In the genomic region with DNA sequence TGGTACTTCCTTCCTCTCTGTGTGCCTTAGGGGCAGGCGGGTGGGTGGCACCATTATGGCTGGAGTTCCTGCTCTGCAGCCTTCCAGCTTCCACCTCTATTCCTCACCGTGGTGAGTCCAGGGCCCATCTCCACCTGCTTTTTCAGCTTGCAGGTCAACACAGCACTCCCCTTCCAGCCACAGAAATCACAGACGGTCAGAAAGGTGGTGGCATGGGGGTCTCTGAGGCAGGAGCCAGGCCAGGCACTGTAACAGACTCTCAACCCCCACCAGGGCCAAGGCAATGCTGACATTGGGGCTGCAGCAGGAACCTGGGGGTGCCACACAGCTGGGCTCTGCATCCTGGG, we compare ENCODE assay signal across 17 cellular contexts. TPM values are rescaled to one million over a fixed set of nuclear protein-coding genes. Genes with fewer than 3 reads are reported as not detected.
DNase-seq lines count a peak whose midpoint lies in the region; ATAC-seq and TF ChIP-seq lines count a peak whose summit lies in the region.
"Had no signal": no experiment of that assay in that cellular context is flagged by ENCODE, and none has a peak within 500 bp of the region (broad histone marks: within the 10 kb centered on the region; RNA-seq: fewer than 3 reads in every experiment).

No MANE protein-coding gene starts in this region.

- H3K9ac ChIP-seq in neuronal stem cell (ENCODE audit: low read depth, low read length, poor library complexity) = no peak overlapping the region
- H3K9ac ChIP-seq: BLaER1 had no signal

- H3K27ac ChIP-seq in neuronal stem cell (replicated peaks; ENCODE audit: low read length) = no peak overlapping the region
- H3K27ac ChIP-seq in tibial artery = peak overlapping the region in 1 of 2 donors; percentile 31
- H3K27ac ChIP-seq: BLaER1 had no signal

- H3K36me3 ChIP-seq in neuronal stem cell (replicated peaks in 1 of 2; ENCODE audit: control insufficient read depth in 2 of 2, insufficient read depth in 2 of 2, low read length in 2 of 2) = no peaks in the 10 kb centered on the region
- H3K36me3 ChIP-seq in tibial artery = peaks cover 54 to 58% (median 55%) of the 10 kb centered on the region in 3 donors
- H3K36me3 ChIP-seq: BLaER1, HAP-1 had no signal

- no peak overlapping the region for H2BK5ac ChIP-seq in neuronal stem cell (ENCODE audit: low read length)

- no peak overlapping the region for H3K4me2 ChIP-seq in neuronal stem cell (ENCODE audit: insufficient read depth, low read length, poor library complexity, severe bottlenecking)
- H3K4me2 ChIP-seq: BLaER1 had no signal

- no peak overlapping the region for H3K4ac ChIP-seq in neuronal stem cell (ENCODE audit: low read length)

- H2BK120ac ChIP-seq in neuronal stem cell (ENCODE audit: low read depth, low read length) = no peak overlapping the region

- no peak overlapping the region for H2BK15ac ChIP-seq in neuronal stem cell (ENCODE audit: low read length)

- no peaks in the 10 kb centered on the region for H3K9me3 Mint-ChIP-seq in activated naive CD8-positive, alpha-beta T cell treated with anti-CD3 and anti-CD28 coated beads, Interleukin-2, amount 10 ng/mL, durations not matched to agents 7 days and 5 days
- no peaks in the 10 kb centered on the region for H3K9me3 Mint-ChIP-seq in activated naive CD8-positive, alpha-beta T cell treated with anti-CD3 and anti-CD28 coated beads for 36 hours
- H3K9me3 Mint-ChIP-seq in chondrocyte (ENCODE audit: low read depth) (no peaks in the 10 kb centered on the region), glutamatergic neuron (ENCODE audit: unreplicated experiment) (peaks cover 4% of the 10 kb centered on the region)

- intact Hi-C loops in tibial artery (cut with DNase I; ENCODE audit: low total_unique reads) = no loop called here

- H2BK12ac ChIP-seq in neuronal stem cell (ENCODE audit: low read length) = no peak overlapping the region

- no peak overlapping the region for H3K27ac Mint-ChIP-seq in activated naive CD8-positive, alpha-beta T cell treated with anti-CD3 and anti-CD28 coated beads, Interleukin-2, amount 10 ng/mL, durations not matched to agents 7 days and 5 days
- no peak overlapping the region for H3K27ac Mint-ChIP-seq in activated naive CD8-positive, alpha-beta T cell treated with anti-CD3 and anti-CD28 coated beads for 36 hours
- H3K27ac Mint-ChIP-seq in chondrocyte (ENCODE audit: unreplicated experiment) (no peak overlapping the region), glutamatergic neuron (ENCODE audit: unreplicated experiment) (no peak overlapping the region)

- no peak for ATAC-seq in activated naive CD8-positive, alpha-beta T cell treated with anti-CD3 and anti-CD28 coated beads, Interleukin-2, amount 10 ng/mL, durations not matched to agents 7 days and 5 days (ENCODE audit: low read depth)
- no peak for ATAC-seq in HG03095 (IDR thresholded peaks at IDR 0.05; ENCODE audit: unreplicated experiment)

- no peak overlapping the region for H3K4me3 Mint-ChIP-seq in activated naive CD8-positive, alpha-beta T cell treated with anti-CD3 and anti-CD28 coated beads, Interleukin-2, amount 10 ng/mL, durations not matched to agents 7 days and 5 days
- no peak overlapping the region for H3K4me3 Mint-ChIP-seq in activated naive CD8-positive, alpha-beta T cell treated with anti-CD3 and anti-CD28 coated beads for 36 hours
- H3K4me3 Mint-ChIP-seq in chondrocyte (ENCODE audit: unreplicated experiment) (no peak overlapping the region), glutamatergic neuron (ENCODE audit: unreplicated experiment) (no peak overlapping the region)
- H3K4me3 Mint-ChIP-seq: CD8-positive, alpha-beta memory T cell had no signal

- POLR2A ChIA-PET in activated naive CD8-positive, alpha-beta T cell treated with anti-CD3 and anti-CD28 coated beads, Interleukin-2, amount 10 ng/mL, durations not matched to agents 7 days and 5 days (lab: Charles Lee) = no interaction called here

- H2AK5ac ChIP-seq in neuronal stem cell (ENCODE audit: low read depth, low read length) = no peak overlapping the region

- peak; percentile 7 for DNase-seq in activated naive CD8-positive, alpha-beta T cell treated with anti-CD3 and anti-CD28 coated beads, Interleukin-2, amount 10 ng/mL, durations not matched to agents 7 days and 5 days
- no peak for DNase-seq in activated naive CD8-positive, alpha-beta T cell treated with anti-CD3 and anti-CD28 coated beads for 36 hours
- peak; percentile 77 for DNase-seq in chondrocyte (ENCODE audit: low spot score)
- no peak for DNase-seq in neuronal stem cell (ENCODE audit: low spot score)
- DNase-seq in tibial artery = peak; percentile 18 to 62
- no peak for DNase-seq in glutamatergic neuron
- no peak for DNase-seq in activated gamma-delta T cell treated with Interleukin-2 at 50 U/mL for 16 hours
- DNase-seq: CD8-positive, alpha-beta memory T cell; DMS79; KBM-7; NCI-H1417 treated with DMSO at 0.1 percent for 48 hours; NCI-H1930; NCI-H526 treated with DMSO at 0.1 percent for 48 hours had no signal

- H3K27me3 ChIP-seq in neuronal stem cell (ENCODE audit: control insufficient read depth in 3 of 3, insufficient read depth in 3 of 3, low read depth in 1 of 3, low read length in 3 of 3) (peaks cover 0 to 9% (median 0%) of the 10 kb centered on the region in 3 experiments), tibial artery (no peaks in the 10 kb centered on the region)
- H3K27me3 ChIP-seq: BLaER1 had no signal

- no CpG with 5 or more reads among the region's 3 CpGs for WGBS in neuronal stem cell (ENCODE audit: extremely low coverage in 2 of 2, insufficient read length in 2 of 2, insufficient replicate concordance in 1 of 2), 2 donors

- H3K18ac ChIP-seq in neuronal stem cell (ENCODE audit: low read length) = peak overlapping the region; percentile 11

- TF ChIP-seq CTCF in chondrocyte (IDR thresholded peaks at IDR 0.05) (no peak), tibial artery (IDR thresholded peaks at IDR 0.05) (no peak), glutamatergic neuron (IDR thresholded peaks at IDR 0.05; ENCODE audit: partially characterized antibody, unreplicated experiment) (no peak)

- no peaks in the 10 kb centered on the region for H3K4me1 Mint-ChIP-seq in activated naive CD8-positive, alpha-beta T cell treated with anti-CD3 and anti-CD28 coated beads, Interleukin-2, amount 10 ng/mL, durations not matched to agents 7 days and 5 days
- H3K4me1 Mint-ChIP-seq in activated naive CD8-positive, alpha-beta T cell treated with anti-CD3 and anti-CD28 coated beads for 36 hours = no peaks in the 10 kb centered on the region
- no peaks in the 10 kb centered on the region for H3K4me1 Mint-ChIP-seq in chondrocyte (ENCODE audit: low read depth)
- H3K4me1 Mint-ChIP-seq in glutamatergic neuron (ENCODE audit: low read depth, unreplicated experiment) = peaks cover 4% of the 10 kb centered on the region
- H3K4me1 Mint-ChIP-seq: CD8-positive, alpha-beta memory T cell had no signal

- no peak overlapping the region for H3K14ac ChIP-seq in neuronal stem cell (ENCODE audit: low read length)

- H4K91ac ChIP-seq in neuronal stem cell (ENCODE audit: low read depth, low read length, poor library complexity) = no peak overlapping the region

- no peaks in the 10 kb centered on the region for H3K9me3 ChIP-seq in neuronal stem cell (replicated peaks in 1 of 2; ENCODE audit: control insufficient read depth in 2 of 2, insufficient read depth in 1 of 2, low read depth in 1 of 2, low read length in 2 of 2)
- H3K9me3 ChIP-seq in tibial artery = peaks cover 0 to 8% (median 2%) of the 10 kb centered on the region in 3 donors
- H3K9me3 ChIP-seq: BLaER1, HAP-1 had no signal

- no peaks in the 10 kb centered on the region for H3K36me3 Mint-ChIP-seq in activated naive CD8-positive, alpha-beta T cell treated with anti-CD3 and anti-CD28 coated beads, Interleukin-2, amount 10 ng/mL, durations not matched to agents 7 days and 5 days
- no peaks in the 10 kb centered on the region for H3K36me3 Mint-ChIP-seq in activated naive CD8-positive, alpha-beta T cell treated with anti-CD3 and anti-CD28 coated beads for 36 hours
- H3K36me3 Mint-ChIP-seq in chondrocyte (ENCODE audit: low read depth) (no peaks in the 10 kb centered on the region), glutamatergic neuron (ENCODE audit: unreplicated experiment) (no peaks in the 10 kb centered on the region)
- H3K36me3 Mint-ChIP-seq: CD8-positive, alpha-beta memory T cell had no signal

- no peak overlapping the region for H3K4me3 ChIP-seq in neuronal stem cell (ENCODE audit: low read length in 2 of 2)
- H3K4me3 ChIP-seq in tibial artery = no peak overlapping the region
- H3K4me3 ChIP-seq: BLaER1, HAP-1 had no signal

- H3K4me1 ChIP-seq in neuronal stem cell (ENCODE audit: control insufficient read depth in 2 of 2, insufficient read depth in 1 of 2, low read depth in 1 of 2, low read length in 2 of 2) (peaks cover 0 to 5% of the 10 kb centered on the region in 2 donors), tibial artery (peaks cover 0 to 40% (median 8%) of the 10 kb centered on the region in 4 donors)
- H3K4me1 ChIP-seq: BLaER1, HAP-1 had no signal

- no peaks in the 10 kb centered on the region for H3K27me3 Mint-ChIP-seq in activated naive CD8-positive, alpha-beta T cell treated with anti-CD3 and anti-CD28 coated beads, Interleukin-2, amount 10 ng/mL, durations not matched to agents 7 days and 5 days
- no peaks in the 10 kb centered on the region for H3K27me3 Mint-ChIP-seq in activated naive CD8-positive, alpha-beta T cell treated with anti-CD3 and anti-CD28 coated beads for 36 hours
- H3K27me3 Mint-ChIP-seq in chondrocyte (ENCODE audit: low read depth) = peaks cover 15% of the 10 kb centered on the region
- H3K27me3 Mint-ChIP-seq in glutamatergic neuron (ENCODE audit: unreplicated experiment) = peaks cover 2% of the 10 kb centered on the region

- H3K23ac ChIP-seq in neuronal stem cell (ENCODE audit: low read depth, low read length, poor library complexity) = no peak overlapping the region

- H3K79me1 ChIP-seq in neuronal stem cell (ENCODE audit: low read depth, low read length) = peaks cover 2% of the 10 kb centered on the region

- no peak overlapping the region for H4K8ac ChIP-seq in neuronal stem cell (ENCODE audit: low read depth, low read length)

- H2AFZ ChIP-seq in neuronal stem cell (ENCODE audit: low read length) = no peak overlapping the region

RNA-seq across cellular contexts. Expression of a gene that starts 16.6 kb away (rescaled TPM):
- total RNA-seq in activated naive CD8-positive, alpha-beta T cell treated with anti-CD3 and anti-CD28 coated beads, Interleukin-2, amount 10 ng/mL, durations not matched to agents 7 days and 5 days = under 1 TPM; 0.11 to 0.22 TPM
- total RNA-seq in activated naive CD8-positive, alpha-beta T cell treated with anti-CD3 and anti-CD28 coated beads for 36 hours = under 1 TPM; 0.41 to 0.42 TPM
- total RNA-seq in chondrocyte = 0.41 to 1.8 TPM (median 1.3 TPM) in 3 replicates
- 6.0 TPM for polyA plus RNA-seq in neuronal stem cell (2013, experiment 1 of 2)
- polyA plus RNA-seq in neuronal stem cell (2013, experiment 2 of 2) = 5.6 TPM
- total RNA-seq in glutamatergic neuron (ENCODE audit: unreplicated experiment) = 0.74 TPM
- polyA plus RNA-seq: CD8-positive, alpha-beta memory T cell had no signal

RNA-seq across cellular contexts. Expression of a gene that starts 54.1 kb away (rescaled TPM):
- not detected for total RNA-seq in activated naive CD8-positive, alpha-beta T cell treated with anti-CD3 and anti-CD28 coated beads, Interleukin-2, amount 10 ng/mL, durations not matched to agents 7 days and 5 days
- total RNA-seq in activated naive CD8-positive, alpha-beta T cell treated with anti-CD3 and anti-CD28 coated beads for 36 hours = not detected
- total RNA-seq in chondrocyte (not detected in 3 replicates), glutamatergic neuron (ENCODE audit: unreplicated experiment) (not detected)
- polyA plus RNA-seq in neuronal stem cell (2013, experiment 1 of 2) = 3.9 TPM
- 2.8 TPM for polyA plus RNA-seq in neuronal stem cell (2013, experiment 2 of 2)
- total RNA-seq: A172; CD8-positive, alpha-beta memory T cell had no signal
- polyA plus RNA-seq: CD8-positive, alpha-beta memory T cell had no signal

Comparison
In these comparisons a context has a peak if more than half of its experiments do, and no peak if none do; other contexts are left out.
1. DNase-seq: peak in activated naive CD8-positive, alpha-beta T cell treated with anti-CD3 and anti-CD28 coated beads, Interleukin-2, amount 10 ng/mL, durations not matched to agents 7 days and 5 days (single experiment), chondrocyte (single experiment) and tibial artery (2 of 2); none in activated naive CD8-positive, alpha-beta T cell treated with anti-CD3 and anti-CD28 coated beads for 36 hours (single experiment), neuronal stem cell (single experiment), glutamatergic neuron (single experiment) and activated gamma-delta T cell treated with Interleukin-2 at 50 U/mL for 16 hours (single experiment).